Comparison of ENCODE assay signal across 10 cellular contexts in the genomic region with DNA sequence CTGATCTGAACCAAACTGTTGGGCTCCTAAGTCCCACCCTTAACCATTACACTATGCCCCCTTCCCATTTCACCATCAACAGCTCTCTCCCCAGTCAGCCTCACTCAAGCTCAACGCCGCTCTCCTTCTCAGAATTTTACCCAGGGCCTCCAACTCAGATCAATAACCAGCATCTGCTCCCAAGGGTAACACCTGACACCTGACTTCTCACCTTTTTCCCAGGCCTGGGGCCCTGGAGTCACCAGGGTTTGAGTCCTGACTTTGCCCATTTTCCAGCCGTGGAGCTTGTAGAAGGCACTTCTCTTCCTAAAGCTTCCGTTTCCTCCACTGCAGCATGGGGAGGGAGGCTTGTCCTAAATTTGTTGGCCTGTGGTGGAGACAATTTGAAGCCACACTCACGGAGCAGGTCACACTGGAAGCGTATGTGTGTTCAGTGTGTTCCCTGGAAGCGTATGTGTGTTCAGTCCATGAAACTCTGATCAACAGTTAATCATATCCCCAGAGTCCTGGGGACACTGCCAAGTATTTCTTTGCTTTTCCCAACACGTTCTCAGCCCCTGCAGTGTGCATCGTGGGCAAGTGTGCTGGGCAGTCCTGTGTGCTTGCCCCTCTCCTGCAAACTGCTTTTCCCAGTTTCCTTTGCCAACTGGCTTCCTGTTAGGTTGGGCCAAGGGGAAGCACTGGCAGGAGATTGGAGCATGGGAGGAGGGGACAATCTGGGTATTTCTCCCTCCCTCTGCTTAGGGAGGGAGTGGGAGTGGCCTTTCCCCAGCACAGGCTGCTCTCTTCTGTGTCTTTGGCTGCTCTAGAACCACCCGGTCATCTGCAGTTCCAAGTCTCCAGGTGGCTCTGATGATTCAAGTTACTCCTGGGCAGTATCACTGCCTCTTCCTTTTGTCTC.
DNase-seq lines count a peak whose midpoint lies in the region; ATAC-seq, FAIRE-seq and TF ChIP-seq lines count a peak whose summit lies in the region.
"Had no signal": no experiment of that assay in that cellular context is flagged by ENCODE, and none has a peak within 500 bp of the region (broad histone marks: within the 10 kb centered on the region; RNA-seq: fewer than 3 reads in every experiment).

No MANE protein-coding gene starts in this region.

- peaks cover 68% of the 10 kb centered on the region for H3K4me1 ChIP-seq in mucosa of stomach (ENCODE audit: control insufficient read depth, insufficient read depth, low read length)

- no peak for TF ChIP-seq CTCF in choroid plexus epithelial cell (conservative IDR thresholded peaks at IDR 0.05; ENCODE audit: low read depth, low read length)
- TF ChIP-seq CTCF in D721Med (IDR thresholded peaks at IDR 0.05; ENCODE audit: insufficient read depth, missing control alignments) = no peak

- no peaks in the 10 kb centered on the region for H3K27me3 ChIP-seq in mucosa of stomach (ENCODE audit: control insufficient read depth, insufficient read depth, low read length)

- no peaks in the 10 kb centered on the region for H3K36me3 ChIP-seq in mucosa of stomach (ENCODE audit: control insufficient read depth, insufficient read depth, low read length)

- H3K9me3 ChIP-seq in mucosa of stomach (ENCODE audit: control insufficient read depth, low read length) = no peaks in the 10 kb centered on the region

- H3K9ac ChIP-seq in mucosa of stomach (ENCODE audit: low read length) = peak overlapping the region; percentile 26

- DNase-seq in COLO829 (ENCODE audit: low spot score) (peak; percentile 22), NCI-H1092 treated with DMSO at 0.1 percent for 48 hours (lab: John Stamatoyannopoulos, UW) (peak; percentile 86), choroid plexus epithelial cell (ENCODE audit: low read depth) (peak; percentile 41), OCI-M1 (lab: John Stamatoyannopoulos, UW) (no peak), D721Med (ENCODE audit: insufficient read length, low spot score) (no peak), foreskin melanocyte (no peak)
- DNase-seq: T-cell had no signal

- no peak for FAIRE-seq in D721Med (lab: Jason Lieb, UNC)

- H3K4me3 ChIP-seq in choroid plexus epithelial cell (ENCODE audit: low read depth, low read length) (no peak overlapping the region), mucosa of stomach (ENCODE audit: low read length) (no peak overlapping the region)

- no peak for ATAC-seq in HG02981 (IDR thresholded peaks at IDR 0.05; ENCODE audit: unreplicated experiment)
- ATAC-seq: stimulated activated effector memory CD8-positive, alpha-beta T cell treated with anti-CD3 and anti-CD28 coated beads, Interleukin-12 subunit alpha, Interleukin-12 subunit beta, amount 100 ng/mL, for 72 hours; T-cell had no signal

Comparison
In these comparisons a context has a peak if more than half of its experiments do, and no peak if none do; other contexts are left out.
1. DNase-seq: peak in COLO829 (single experiment), NCI-H1092 treated with DMSO at 0.1 percent for 48 hours (single experiment) and choroid plexus epithelial cell (single experiment); none in OCI-M1 (single experiment), D721Med (single experiment) and foreskin melanocyte (single experiment).